8 cellular contexts compared by ENCODE assay signal in genomic region chr15:32615871-32616426, GRCh38. TPM values are rescaled to one million over a fixed set of nuclear protein-coding genes. Genes with fewer than 3 reads are reported as not detected.
DNase-seq lines count a peak whose midpoint lies in the region; ATAC-seq, FAIRE-seq and TF ChIP-seq lines count a peak whose summit lies in the region.
"Not testable (repeated sequence)": the region's sequence is repeated elsewhere in the genome, so short reads cannot be mapped to it uniquely, and the experiment has no call there.

No MANE protein-coding gene starts in this region.

- H3K27ac ChIP-seq in 22Rv1 = peak overlapping the region; percentile 71
- peak overlapping the region; percentile 81 for H3K27ac ChIP-seq in IMR-90 (ENCODE audit: insufficient read depth, low read length)
- H3K27ac ChIP-seq in coronary artery = not testable (repeated sequence)
- H3K27ac ChIP-seq in keratinocyte (ENCODE audit: control insufficient read depth, insufficient read depth, low read length) = peak overlapping the region; percentile 68

- peaks cover 12% of the 10 kb centered on the region for H3K36me3 Mint-ChIP-seq in activated CD4-positive, alpha-beta T cell treated with anti-CD3 and anti-CD28 coated beads for 36 hours (ENCODE audit: low read depth)
- H3K36me3 Mint-ChIP-seq in progenitor cell of endocrine pancreas (ENCODE audit: insufficient read depth) = not testable (repeated sequence)

- TF ChIP-seq POLR2A in IMR-90 (IDR thresholded peaks at IDR 0.05; ENCODE audit: low read depth, low read length) = not testable (repeated sequence)

- H2AK9ac ChIP-seq in IMR-90 (replicated peaks; ENCODE audit: low read depth, low read length, poor library complexity) = not testable (repeated sequence)

- H2BK120ac ChIP-seq in IMR-90 (ENCODE audit: low read depth, low read length) = peak overlapping the region; percentile 48; the same call in 1 of the 2 replicates

- H2BK5ac ChIP-seq in IMR-90 (ENCODE audit: low read depth, low read length, poor library complexity, severe bottlenecking) = peak overlapping the region; percentile 67

- 7% methylated on average over 2 of the region's 24 CpGs; no CpG with 5 or more reads in 1 of the 2 experiments for WGBS in IMR-90 (ENCODE audit: extremely low coverage in 2 of 2, insufficient read length in 1 of 2), 2 experiments

- peak overlapping the region; percentile 85 for H3K56ac ChIP-seq in IMR-90 (ENCODE audit: extremely low read depth, insufficient read depth, low read length)

- DNase-seq in HFF-Myc (ENCODE audit: extremely low read depth, low read depth); IMR-90; coronary artery (ENCODE audit: low spot score); keratinocyte (ENCODE audit: low read depth, low spot score); progenitor cell of endocrine pancreas (ENCODE audit: low spot score, unreplicated experiment): not testable (repeated sequence)
- peak; percentile 25 for DNase-seq in activated CD4-positive, alpha-beta T cell treated with anti-CD3 and anti-CD28 coated beads for 36 hours

- in situ Hi-C loops in IMR-90 (cut with MboI; ENCODE audit: low sequenced_read_pairs) = not testable (repeated sequence)

- POLR2A ChIA-PET in IMR-90 (lab: Charles Lee; ENCODE audit: unreplicated experiment); activated CD4-positive, alpha-beta T cell treated with anti-CD3 and anti-CD28 coated beads for 36 hours (lab: Charles Lee): not testable (repeated sequence)

- H2AFZ ChIP-seq in IMR-90 (replicated peaks; ENCODE audit: low read length, poor library complexity) = not testable (repeated sequence)
- peak overlapping the region; percentile 88 for H2AFZ ChIP-seq in keratinocyte (ENCODE audit: control insufficient read depth, low read length)

- H4K8ac ChIP-seq in IMR-90 (ENCODE audit: low read depth in 2 of 2, low read length in 2 of 2) = peak overlapping the region in 1 of 2 experiments; percentile 48

- H3K4me3 Mint-ChIP-seq in activated CD4-positive, alpha-beta T cell treated with anti-CD3 and anti-CD28 coated beads for 36 hours = peak overlapping the region; percentile 85
- peak overlapping the region; percentile 98 for H3K4me3 Mint-ChIP-seq in progenitor cell of endocrine pancreas (ENCODE audit: low read depth)

- FAIRE-seq in keratinocyte (lab: Jason Lieb, UNC) = not testable (repeated sequence)

- TSS peak; percentile 67 for BruUV-seq in IMR-90 (replicated peaks; lab: Mats Ljungman, UMichigan)

- not testable (repeated sequence) for H3K9me1 ChIP-seq in IMR-90 (ENCODE audit: insufficient read depth, low read length); keratinocyte (ENCODE audit: control insufficient read depth, extremely low read depth, insufficient read depth, low read length)

- 0 out of 2 replicates have a peak overlapping the region, but pooled peaks have one; percentile 26 for H3K14ac ChIP-seq in IMR-90 (replicated peaks; ENCODE audit: low read depth, low read length)

- H3K18ac ChIP-seq in IMR-90 (ENCODE audit: low read depth, low read length) = peak overlapping the region; percentile 61; the same call in 1 of the 2 replicates

- H3K27me3 ChIP-seq in IMR-90 (ENCODE audit: control insufficient read depth, insufficient read depth, low read length); keratinocyte (ENCODE audit: control insufficient read depth, extremely low read depth, insufficient read depth, low read length): not testable (repeated sequence)

- H4K20me1 ChIP-seq in IMR-90 (ENCODE audit: insufficient read depth, low read length); keratinocyte (ENCODE audit: control insufficient read depth, extremely low read depth, insufficient read depth, low read length): not testable (repeated sequence)

- H3K4me1 Mint-ChIP-seq in activated CD4-positive, alpha-beta T cell treated with anti-CD3 and anti-CD28 coated beads for 36 hours = not testable (repeated sequence)
- peaks cover 12% of the 10 kb centered on the region for H3K4me1 Mint-ChIP-seq in progenitor cell of endocrine pancreas (ENCODE audit: low read depth)

- H3K79me2 ChIP-seq in keratinocyte (ENCODE audit: control insufficient read depth, insufficient read depth, low read length) = peaks cover 35% of the 10 kb centered on the region

- not testable (repeated sequence) for H3K9me3 Mint-ChIP-seq in activated CD4-positive, alpha-beta T cell treated with anti-CD3 and anti-CD28 coated beads for 36 hours (ENCODE audit: low read depth); progenitor cell of endocrine pancreas (ENCODE audit: low read depth)

- CTCF ChIA-PET in IMR-90 (lab: Yijun Ruan, JAX); activated CD4-positive, alpha-beta T cell treated with anti-CD3 and anti-CD28 coated beads for 36 hours (lab: Charles Lee): not testable (repeated sequence)

- peak; percentile 1 for ATAC-seq in GM18520 (IDR thresholded peaks at IDR 0.05; ENCODE audit: unreplicated experiment)
- ATAC-seq in IMR-90 (ENCODE audit: low read depth) = peak; percentile 7
- peak; percentile 4 for ATAC-seq in activated CD4-positive, alpha-beta T cell treated with anti-CD3 and anti-CD28 coated beads for 36 hours

- H2AK5ac ChIP-seq in IMR-90 (ENCODE audit: low read depth, low read length) = not testable (repeated sequence)

- H4K5ac ChIP-seq in IMR-90 (ENCODE audit: low read depth, low read length) = peak overlapping the region; percentile 42; the same call in 1 of the 2 replicates

- not testable (repeated sequence) for H3K4me1 ChIP-seq in IMR-90 (ENCODE audit: control insufficient read depth, insufficient read depth, low read length); keratinocyte (ENCODE audit: control insufficient read depth, extremely low read depth, insufficient read depth, low read length)

- intact Hi-C loops in IMR-90 (cut with micrococcal nuclease); activated CD4-positive, alpha-beta T cell treated with anti-CD3 and anti-CD28 coated beads for 36 hours (cut with DNase I, micrococcal nuclease): not testable (repeated sequence)

- H3K23ac ChIP-seq in IMR-90 (ENCODE audit: low read depth, low read length) = peak overlapping the region; percentile 46; the same call in 1 of the 2 replicates

- not testable (repeated sequence) for TF ChIP-seq CTCF in 22Rv1 (IDR thresholded peaks at IDR 0.05); HFF-Myc (IDR thresholded peaks at IDR 0.05; ENCODE audit: low read depth, low read length, missing control alignments); IMR-90 (conservative IDR thresholded peaks at IDR 0.05; ENCODE audit: low read depth, low read length); coronary artery (IDR thresholded peaks at IDR 0.05); keratinocyte (optimal IDR thresholded peaks at IDR 0.05 in 1 of 3, IDR thresholded peaks at IDR 0.05 in 1 of 3, conservative IDR thresholded peaks at IDR 0.05 in 1 of 3; ENCODE audit: extremely low read depth in 1 of 3, insufficient read depth in 2 of 3, low read length in 3 of 3); progenitor cell of endocrine pancreas (IDR thresholded peaks at IDR 0.05; ENCODE audit: unreplicated experiment)

- H3K36me3 ChIP-seq in IMR-90 (ENCODE audit: control insufficient read depth, insufficient read depth, low read length); keratinocyte (ENCODE audit: control insufficient read depth in 2 of 2, extremely low read depth in 1 of 2, insufficient read depth in 2 of 2, low read length in 2 of 2): not testable (repeated sequence)

- TF ChIP-seq RAD21 in IMR-90 (IDR thresholded peaks at IDR 0.05; ENCODE audit: low read length) = not testable (repeated sequence)

- H2BK15ac ChIP-seq in IMR-90 (ENCODE audit: low read depth, low read length) = not testable (repeated sequence)

- H3K27ac Mint-ChIP-seq in activated CD4-positive, alpha-beta T cell treated with anti-CD3 and anti-CD28 coated beads for 36 hours = peak overlapping the region; percentile 97
- peak overlapping the region; percentile 95 for H3K27ac Mint-ChIP-seq in progenitor cell of endocrine pancreas

- not testable (repeated sequence) for H3K9me3 ChIP-seq in IMR-90 (ENCODE audit: control insufficient read depth, insufficient read depth, low read length); keratinocyte (ENCODE audit: control insufficient read depth, low read depth, low read length)

- H4K91ac ChIP-seq in IMR-90 (ENCODE audit: insufficient read depth, low read depth, low read length) = peak overlapping the region; percentile 56

- not testable (repeated sequence) for H2BK20ac ChIP-seq in IMR-90 (ENCODE audit: low read depth, low read length)

- H3K79me1 ChIP-seq in IMR-90 (ENCODE audit: low read depth in 1 of 2, low read length in 2 of 2) = not testable (repeated sequence)

- dilution Hi-C loops in IMR-90 (cut with HindIII; ENCODE audit: low sequenced_read_pairs, unreplicated experiment); keratinocyte (cut with MboI; ENCODE audit: extremely low pct_ligation_motif_present, low sequenced_read_pairs): not testable (repeated sequence)

- H3K4me3 ChIP-seq in HFF-Myc (replicated peaks; ENCODE audit: low read depth, low read length) (peak overlapping the region; percentile 64), IMR-90 (ENCODE audit: insufficient read depth, low read depth, low read length) (peak overlapping the region; percentile 100), coronary artery (peak overlapping the region; percentile 71), keratinocyte (ENCODE audit: control insufficient read depth in 2 of 3, extremely low read depth in 1 of 3, insufficient read depth in 2 of 3, low read depth in 1 of 3, low read length in 3 of 3) (peak overlapping the region; percentile 58 to 84 (median 71))

- H3K9ac ChIP-seq in IMR-90 (ENCODE audit: low read depth, low read length) (peak overlapping the region; percentile 99), keratinocyte (ENCODE audit: control insufficient read depth, extremely low read depth, insufficient read depth, low read length) (peak overlapping the region; percentile 82)

- not testable (repeated sequence) for H3K27me3 Mint-ChIP-seq in activated CD4-positive, alpha-beta T cell treated with anti-CD3 and anti-CD28 coated beads for 36 hours; progenitor cell of endocrine pancreas

- peak overlapping the region; percentile 66 for H3K4ac ChIP-seq in IMR-90 (ENCODE audit: low read depth, low read length)

- H3K4me2 ChIP-seq in IMR-90 (ENCODE audit: low read depth, low read length) (peak overlapping the region; percentile 99), keratinocyte (ENCODE audit: control insufficient read depth, extremely low read depth, insufficient read depth, low read depth, low read length) (peak overlapping the region; percentile 69)

RNA-seq across cellular contexts. Expression of gene ARHGAP11A, which starts 0.6 kb away (rescaled TPM):
- total RNA-seq in IMR-90 (2012; rRNA removed) = 28.6 and 29.0 TPM in 2 replicates
- polyA plus RNA-seq in IMR-90 (2012; rRNA removed) = 8.5 and 9.9 TPM in 2 replicates
- polyA plus RNA-seq in IMR-90 (2012; cell fraction: cytosol; rRNA removed) = 1.3 and 1.7 TPM in 2 replicates
- polyA plus RNA-seq in IMR-90 (2012; cell fraction: nucleus; rRNA removed; ENCODE audit: low replicate concordance) = 1.3 and 5.8 TPM in 2 replicates
- 100 to 1,000 TPM; 111 to 155 TPM for total RNA-seq in activated CD4-positive, alpha-beta T cell treated with anti-CD3 and anti-CD28 coated beads for 36 hours
- polyA plus RNA-seq in keratinocyte = 2.0 to 11.3 TPM (median 7.5 TPM) in 3 replicates
- polyA plus RNA-seq in keratinocyte (2011; ENCODE audit: low read depth) = 3.6 TPM
- polyA plus RNA-seq in keratinocyte (2011; cell fraction: cytosol; rRNA removed) = 3.2 and 4.9 TPM in 2 replicates
- 4.1 TPM in 2 replicates for polyA plus RNA-seq in keratinocyte (2011; cell fraction: nucleus; rRNA removed)
- polyA plus RNA-seq in keratinocyte (2012; ENCODE audit: low replicate concordance) = 1.7 and 20.2 TPM in 2 replicates
- polyA minus RNA-seq in keratinocyte = 1.1 to 7.5 TPM (median 1.8 TPM) in 3 replicates
- 3.1 TPM for polyA minus RNA-seq in keratinocyte (2011; cell fraction: cytosol; rRNA and poly(A)+ RNA removed)
- polyA minus RNA-seq in keratinocyte (2011; cell fraction: nucleus; rRNA and poly(A)+ RNA removed) = 1.8 and 4.8 TPM in 2 replicates
- 28.0 and 30.1 TPM in 2 replicates for total RNA-seq in progenitor cell of endocrine pancreas

RNA-seq across cellular contexts. Expression of gene GOLGA8N, which starts 22.7 kb away (rescaled TPM):
- total RNA-seq in IMR-90 (2012; rRNA removed) (0.72 and 0.83 TPM in 2 replicates), progenitor cell of endocrine pancreas (0.69 and 1.1 TPM in 2 replicates)
- polyA plus RNA-seq in IMR-90 (2012; rRNA removed) (1.2 and 1.8 TPM in 2 replicates), keratinocyte (0.25 to 2.1 TPM (median 0.87 TPM) in 3 replicates)
- polyA plus RNA-seq in IMR-90 (2012; cell fraction: cytosol; rRNA removed) = 0.21 and 0.40 TPM in 2 replicates
- polyA plus RNA-seq in IMR-90 (2012; cell fraction: nucleus; rRNA removed; ENCODE audit: low replicate concordance) = 8.8 and 24.2 TPM in 2 replicates
- 1 to 10 TPM; 2.2 to 2.4 TPM for total RNA-seq in activated CD4-positive, alpha-beta T cell treated with anti-CD3 and anti-CD28 coated beads for 36 hours
- polyA plus RNA-seq in keratinocyte (2011; ENCODE audit: low read depth) = 4.6 TPM
- 0.21 and 0.33 TPM in 2 replicates for polyA plus RNA-seq in keratinocyte (2011; cell fraction: cytosol; rRNA removed)
- polyA plus RNA-seq in keratinocyte (2011; cell fraction: nucleus; rRNA removed) = 3.6 and 5.0 TPM in 2 replicates
- polyA plus RNA-seq in keratinocyte (2012; ENCODE audit: low replicate concordance) = 0.64 and 1.3 TPM in 2 replicates
- 2.4 to 5.4 TPM in 2 of 3 replicates, not detected in the other for polyA minus RNA-seq in keratinocyte
- polyA minus RNA-seq in keratinocyte (2011; cell fraction: cytosol; rRNA and poly(A)+ RNA removed) = not detected
- polyA minus RNA-seq in keratinocyte (2011; cell fraction: nucleus; rRNA and poly(A)+ RNA removed) = 1.1 and 3.2 TPM in 2 replicates

RNA-seq across cellular contexts. Expression of gene SCG5, which starts 25.6 kb away (rescaled TPM):
- 7.9 and 8.3 TPM in 2 replicates for total RNA-seq in IMR-90 (2012; rRNA removed)
- polyA plus RNA-seq in IMR-90 (2012; rRNA removed) = 15.6 and 16.8 TPM in 2 replicates
- polyA plus RNA-seq in IMR-90 (2012; cell fraction: cytosol; rRNA removed) = 12.1 and 13.8 TPM in 2 replicates
- 4.1 and 8.2 TPM in 2 replicates for polyA plus RNA-seq in IMR-90 (2012; cell fraction: nucleus; rRNA removed; ENCODE audit: low replicate concordance)
- total RNA-seq in activated CD4-positive, alpha-beta T cell treated with anti-CD3 and anti-CD28 coated beads for 36 hours = 1 to 10 TPM in 1 of 2 experiments, under 1 TPM in 1; 0.91 to 1.2 TPM
- 14.5 to 29.2 TPM (median 15.8 TPM) in 3 replicates for polyA plus RNA-seq in keratinocyte
- 9.2 TPM for polyA plus RNA-seq in keratinocyte (2011; ENCODE audit: low read depth)
- polyA plus RNA-seq in keratinocyte (2011; cell fraction: cytosol; rRNA removed) = 14.1 and 21.0 TPM in 2 replicates
- polyA plus RNA-seq in keratinocyte (2011; cell fraction: nucleus; rRNA removed) = 8.6 and 9.8 TPM in 2 replicates
- 16.2 and 34.7 TPM in 2 replicates for polyA plus RNA-seq in keratinocyte (2012; ENCODE audit: low replicate concordance)
- polyA minus RNA-seq in keratinocyte = 3.4 to 4.5 TPM (median 4.2 TPM) in 3 replicates
- polyA minus RNA-seq in keratinocyte (2011; cell fraction: cytosol; rRNA and poly(A)+ RNA removed) = 6.5 TPM
- polyA minus RNA-seq in keratinocyte (2011; cell fraction: nucleus; rRNA and poly(A)+ RNA removed) = 1.4 and 4.9 TPM in 2 replicates
- 18.2 and 19.4 TPM in 2 replicates for total RNA-seq in progenitor cell of endocrine pancreas
